Comparison of ENCODE assay signal across 10 cellular contexts in genomic region chr5:130714200-130714599, GRCh38.
"Had no signal": no experiment of that assay in that cellular context is flagged by ENCODE, and none has a peak within 500 bp of the region (broad histone marks: within the 10 kb centered on the region; RNA-seq: fewer than 3 reads in every experiment).

No MANE protein-coding gene starts in this region.

- H3K4me2 ChIP-seq: GM23338 had no signal

- ATAC-seq: GM23338, HCT116, K562 had no signal

- H3K36me3 ChIP-seq: HAP-1 had no signal

- DNase-seq: HFFc6, IMR-90, KG1 had no signal

- H3K27ac ChIP-seq: HL-60 had no signal

- H3K27ac Mint-ChIP-seq: GM23338, HFFc6 had no signal

- H3K4me3 ChIP-seq: GM23338, HAP-1, K562 had no signal

- H3K9me3 ChIP-seq: HAP-1 had no signal

- H2AFZ ChIP-seq: GM23338 had no signal

- H3K4me1 ChIP-seq: HAP-1 had no signal

- FAIRE-seq: H1, H54, K562 had no signal

- H3K9me3 Mint-ChIP-seq: GM23338 had no signal

- H3K4me3 Mint-ChIP-seq: GM23338, HFFc6 had no signal
